In the genomic region with DNA sequence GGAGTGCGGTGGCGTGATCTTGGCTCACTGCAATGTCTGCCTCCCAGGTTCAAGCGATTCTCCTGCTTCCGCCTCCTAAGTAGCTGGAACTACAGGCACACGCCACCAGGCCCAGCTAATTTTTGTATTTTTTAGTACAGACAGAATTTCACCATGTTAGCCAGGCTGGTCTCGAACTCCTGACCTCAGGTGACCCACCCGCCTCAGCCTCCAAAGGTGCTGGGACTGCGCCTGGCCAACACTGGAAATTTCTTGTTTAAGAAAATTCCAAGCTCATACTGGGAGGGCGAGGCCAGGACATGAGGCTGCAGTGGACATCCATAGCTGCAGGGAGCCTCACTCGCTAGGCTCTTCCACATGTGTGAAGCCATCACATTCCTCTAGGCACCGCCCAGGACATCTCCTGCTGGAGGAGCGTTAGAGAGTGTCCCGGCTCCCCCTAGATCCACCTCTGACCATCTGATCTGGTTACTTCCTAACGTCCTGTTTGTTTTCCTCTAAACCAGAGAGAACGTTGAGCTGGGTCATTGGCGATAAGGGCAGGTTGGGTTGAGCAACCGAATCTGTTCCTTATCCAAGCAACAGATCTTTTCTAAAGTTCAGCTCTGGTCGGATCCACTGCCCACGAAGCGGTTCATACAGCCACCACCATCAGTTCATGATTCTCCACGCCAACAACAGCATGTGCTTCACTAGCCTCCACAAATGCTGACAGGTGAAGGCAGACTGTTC, we compare ENCODE assay signal across 1 cellular context.
A peak's percentile ranks its signal among the peaks of the same experiment; 100 is the strongest.
TF ChIP-seq lines count a peak whose summit lies in the region.

No MANE protein-coding gene starts in this region.

TF ChIP-seq in K562, 482 proteins besides CTCF, POLR2A, EP300 and RAD21 (continued from another document):
- TF ChIP-seq ZNF507 (tag; conservative IDR thresholded peaks at IDR 0.05) (no peak), DACH1 (IDR thresholded peaks at IDR 0.05; ENCODE audit: partially characterized antibody) (peak; percentile 68), SIN3A (IDR thresholded peaks at IDR 0.05; ENCODE audit: borderline replicate concordance in 2 of 2, control insufficient read depth in 1 of 2, low read depth in 2 of 2, low read length in 2 of 2) (no peak), THRAP3 (IDR thresholded peaks at IDR 0.05; ENCODE audit: borderline replicate concordance) (no peak), NFYB (IDR thresholded peaks at IDR 0.05; ENCODE audit: extremely low read depth, insufficient read length) (no peak), MAFF (IDR thresholded peaks at IDR 0.05; ENCODE audit: low read length) (peak; percentile 33; the same call in 1 of the 2 replicates), RFX5 (IDR thresholded peaks at IDR 0.05; ENCODE audit: low read depth, low read length) (no peak), TCF7L2 (IDR thresholded peaks at IDR 0.05; ENCODE audit: low read depth, low read length) (no peak), KLF10 (CRISPR knock-in tag; IDR thresholded peaks at IDR 0.05) (no peak), ZNF12 (CRISPR knock-in tag; IDR thresholded peaks at IDR 0.05) (no peak), ZNF184 (CRISPR knock-in tag; IDR thresholded peaks at IDR 0.05) (no peak), NONO (IDR thresholded peaks at IDR 0.05; ENCODE audit: low read depth in 2 of 2, low read length in 1 of 2) (0 out of 4 replicates have a peak, but pooled peaks of 1 of the 2 experiments have one; percentile 21), RBM25 (IDR thresholded peaks at IDR 0.05; ENCODE audit: low read depth, low read length, severe bottlenecking) (no peak), ZNF436 (CRISPR knock-in tag; IDR thresholded peaks at IDR 0.05) (no peak), ZNF133 (CRISPR knock-in tag; IDR thresholded peaks at IDR 0.05) (no peak), ZKSCAN1 (IDR thresholded peaks at IDR 0.05; ENCODE audit: low read depth, low read length) (no peak), JUND (IDR thresholded peaks at IDR 0.05; ENCODE audit: borderline replicate concordance, low read depth, low read length) (peak; percentile 82), JUND (tag; IDR thresholded peaks at IDR 0.05; ENCODE audit: borderline replicate concordance, low read depth, low read length) (peak; percentile 73; the same call in 1 of the 3 replicates), NFIX (CRISPR knock-in tag; IDR thresholded peaks at IDR 0.05; ENCODE audit: low read depth) (no peak), ZNF512 (tag; IDR thresholded peaks at IDR 0.05) (no peak), FOS (IDR thresholded peaks at IDR 0.05; ENCODE audit: extremely low read depth, insufficient read length) (no peak), CEBPB (tag; IDR thresholded peaks at IDR 0.05) (peak; percentile 99), CTCFL (IDR thresholded peaks at IDR 0.05; ENCODE audit: borderline replicate concordance, insufficient read depth, low read depth, low read length, poor library complexity, severe bottlenecking) (no peak), ZKSCAN3 (CRISPR knock-in tag; IDR thresholded peaks at IDR 0.05) (no peak), ATF1 (CRISPR knock-in tag; IDR thresholded peaks at IDR 0.05) (no peak), ATF1 (tag; IDR thresholded peaks at IDR 0.05) (peak; percentile 60; the same call in 1 of the 2 replicates), PHTF2 (CRISPR knock-in tag; IDR thresholded peaks at IDR 0.05) (no peak), CBX5 (IDR thresholded peaks at IDR 0.05; ENCODE audit: borderline replicate concordance, low read depth) (peak; percentile 52; the same call in 1 of the 2 replicates), PRPF4 (IDR thresholded peaks at IDR 0.05; ENCODE audit: insufficient read depth, low read depth, low read length, poor library complexity, severe bottlenecking) (no peak), ZNF717 (CRISPR knock-in tag; IDR thresholded peaks at IDR 0.05) (no peak), PHB2 (IDR thresholded peaks at IDR 0.05; ENCODE audit: low read depth) (no peak), FOXJ2 (tag; IDR thresholded peaks at IDR 0.05) (no peak; the same call in 1 of the 2 replicates), ZFP36 (IDR thresholded peaks at IDR 0.05; ENCODE audit: low read depth, low read length, partially characterized antibody) (peak; percentile 32), TOE1 (IDR thresholded peaks at IDR 0.05; ENCODE audit: borderline replicate concordance) (peak; percentile 58; the same call in 1 of the 2 replicates), TOE1 (CRISPR knock-in tag; IDR thresholded peaks at IDR 0.05; ENCODE audit: borderline replicate concordance, low read depth) (no peak), CCAR2 (IDR thresholded peaks at IDR 0.05; ENCODE audit: low read depth, low read length) (no peak), SIRT6 (IDR thresholded peaks at IDR 0.05; ENCODE audit: low read depth, low read length) (no peak), YBX1 (IDR thresholded peaks at IDR 0.05) (no peak), TBL1XR1 (IDR thresholded peaks at IDR 0.05; ENCODE audit: low read length in 2 of 2) (peak in 1 of 2 experiments; percentile 90; a peak in 2 of 4 replicates), TAF1 (IDR thresholded peaks at IDR 0.05; ENCODE audit: control insufficient read depth, extremely low read depth, insufficient read depth, low read length, severe bottlenecking) (no peak)
- TF ChIP-seq, protein P1, sequence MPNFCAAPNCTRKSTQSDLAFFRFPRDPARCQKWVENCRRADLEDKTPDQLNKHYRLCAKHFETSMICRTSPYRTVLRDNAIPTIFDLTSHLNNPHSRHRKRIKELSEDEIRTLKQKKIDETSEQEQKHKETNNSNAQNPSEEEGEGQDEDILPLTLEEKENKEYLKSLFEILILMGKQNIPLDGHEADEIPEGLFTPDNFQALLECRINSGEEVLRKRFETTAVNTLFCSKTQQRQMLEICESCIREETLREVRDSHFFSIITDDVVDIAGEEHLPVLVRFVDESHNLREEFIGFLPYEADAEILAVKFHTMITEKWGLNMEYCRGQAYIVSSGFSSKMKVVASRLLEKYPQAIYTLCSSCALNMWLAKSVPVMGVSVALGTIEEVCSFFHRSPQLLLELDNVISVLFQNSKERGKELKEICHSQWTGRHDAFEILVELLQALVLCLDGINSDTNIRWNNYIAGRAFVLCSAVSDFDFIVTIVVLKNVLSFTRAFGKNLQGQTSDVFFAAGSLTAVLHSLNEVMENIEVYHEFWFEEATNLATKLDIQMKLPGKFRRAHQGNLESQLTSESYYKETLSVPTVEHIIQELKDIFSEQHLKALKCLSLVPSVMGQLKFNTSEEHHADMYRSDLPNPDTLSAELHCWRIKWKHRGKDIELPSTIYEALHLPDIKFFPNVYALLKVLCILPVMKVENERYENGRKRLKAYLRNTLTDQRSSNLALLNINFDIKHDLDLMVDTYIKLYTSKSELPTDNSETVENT (CRISPR knock-in tag; IDR thresholded peaks at IDR 0.05): no peak
- TF ChIP-seq, protein P2, sequence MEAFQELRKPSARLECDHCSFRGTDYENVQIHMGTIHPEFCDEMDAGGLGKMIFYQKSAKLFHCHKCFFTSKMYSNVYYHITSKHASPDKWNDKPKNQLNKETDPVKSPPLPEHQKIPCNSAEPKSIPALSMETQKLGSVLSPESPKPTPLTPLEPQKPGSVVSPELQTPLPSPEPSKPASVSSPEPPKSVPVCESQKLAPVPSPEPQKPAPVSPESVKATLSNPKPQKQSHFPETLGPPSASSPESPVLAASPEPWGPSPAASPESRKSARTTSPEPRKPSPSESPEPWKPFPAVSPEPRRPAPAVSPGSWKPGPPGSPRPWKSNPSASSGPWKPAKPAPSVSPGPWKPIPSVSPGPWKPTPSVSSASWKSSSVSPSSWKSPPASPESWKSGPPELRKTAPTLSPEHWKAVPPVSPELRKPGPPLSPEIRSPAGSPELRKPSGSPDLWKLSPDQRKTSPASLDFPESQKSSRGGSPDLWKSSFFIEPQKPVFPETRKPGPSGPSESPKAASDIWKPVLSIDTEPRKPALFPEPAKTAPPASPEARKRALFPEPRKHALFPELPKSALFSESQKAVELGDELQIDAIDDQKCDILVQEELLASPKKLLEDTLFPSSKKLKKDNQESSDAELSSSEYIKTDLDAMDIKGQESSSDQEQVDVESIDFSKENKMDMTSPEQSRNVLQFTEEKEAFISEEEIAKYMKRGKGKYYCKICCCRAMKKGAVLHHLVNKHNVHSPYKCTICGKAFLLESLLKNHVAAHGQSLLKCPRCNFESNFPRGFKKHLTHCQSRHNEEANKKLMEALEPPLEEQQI (IDR thresholded peaks at IDR 0.05): no peak
- TF ChIP-seq, protein P3, sequence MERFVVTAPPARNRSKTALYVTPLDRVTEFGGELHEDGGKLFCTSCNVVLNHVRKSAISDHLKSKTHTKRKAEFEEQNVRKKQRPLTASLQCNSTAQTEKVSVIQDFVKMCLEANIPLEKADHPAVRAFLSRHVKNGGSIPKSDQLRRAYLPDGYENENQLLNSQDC (CRISPR knock-in tag; IDR thresholded peaks at IDR 0.05): no peak
- TF ChIP-seq, protein P4, sequence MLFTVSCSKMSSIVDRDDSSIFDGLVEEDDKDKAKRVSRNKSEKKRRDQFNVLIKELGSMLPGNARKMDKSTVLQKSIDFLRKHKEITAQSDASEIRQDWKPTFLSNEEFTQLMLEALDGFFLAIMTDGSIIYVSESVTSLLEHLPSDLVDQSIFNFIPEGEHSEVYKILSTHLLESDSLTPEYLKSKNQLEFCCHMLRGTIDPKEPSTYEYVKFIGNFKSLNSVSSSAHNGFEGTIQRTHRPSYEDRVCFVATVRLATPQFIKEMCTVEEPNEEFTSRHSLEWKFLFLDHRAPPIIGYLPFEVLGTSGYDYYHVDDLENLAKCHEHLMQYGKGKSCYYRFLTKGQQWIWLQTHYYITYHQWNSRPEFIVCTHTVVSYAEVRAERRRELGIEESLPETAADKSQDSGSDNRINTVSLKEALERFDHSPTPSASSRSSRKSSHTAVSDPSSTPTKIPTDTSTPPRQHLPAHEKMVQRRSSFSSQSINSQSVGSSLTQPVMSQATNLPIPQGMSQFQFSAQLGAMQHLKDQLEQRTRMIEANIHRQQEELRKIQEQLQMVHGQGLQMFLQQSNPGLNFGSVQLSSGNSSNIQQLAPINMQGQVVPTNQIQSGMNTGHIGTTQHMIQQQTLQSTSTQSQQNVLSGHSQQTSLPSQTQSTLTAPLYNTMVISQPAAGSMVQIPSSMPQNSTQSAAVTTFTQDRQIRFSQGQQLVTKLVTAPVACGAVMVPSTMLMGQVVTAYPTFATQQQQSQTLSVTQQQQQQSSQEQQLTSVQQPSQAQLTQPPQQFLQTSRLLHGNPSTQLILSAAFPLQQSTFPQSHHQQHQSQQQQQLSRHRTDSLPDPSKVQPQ (CRISPR knock-in tag; IDR thresholded peaks at IDR 0.05; ENCODE audit: borderline replicate concordance): no peak
- TF ChIP-seq, protein P5, sequence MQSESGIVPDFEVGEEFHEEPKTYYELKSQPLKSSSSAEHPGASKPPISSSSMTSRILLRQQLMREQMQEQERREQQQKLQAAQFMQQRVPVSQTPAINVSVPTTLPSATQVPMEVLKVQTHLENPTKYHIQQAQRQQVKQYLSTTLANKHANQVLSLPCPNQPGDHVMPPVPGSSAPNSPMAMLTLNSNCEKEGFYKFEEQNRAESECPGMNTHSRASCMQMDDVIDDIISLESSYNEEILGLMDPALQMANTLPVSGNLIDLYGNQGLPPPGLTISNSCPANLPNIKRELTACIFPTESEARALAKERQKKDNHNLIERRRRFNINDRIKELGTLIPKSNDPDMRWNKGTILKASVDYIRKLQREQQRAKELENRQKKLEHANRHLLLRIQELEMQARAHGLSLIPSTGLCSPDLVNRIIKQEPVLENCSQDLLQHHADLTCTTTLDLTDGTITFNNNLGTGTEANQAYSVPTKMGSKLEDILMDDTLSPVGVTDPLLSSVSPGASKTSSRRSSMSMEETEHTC (IDR thresholded peaks at IDR 0.05): peak; percentile 77
